In the genomic region with DNA sequence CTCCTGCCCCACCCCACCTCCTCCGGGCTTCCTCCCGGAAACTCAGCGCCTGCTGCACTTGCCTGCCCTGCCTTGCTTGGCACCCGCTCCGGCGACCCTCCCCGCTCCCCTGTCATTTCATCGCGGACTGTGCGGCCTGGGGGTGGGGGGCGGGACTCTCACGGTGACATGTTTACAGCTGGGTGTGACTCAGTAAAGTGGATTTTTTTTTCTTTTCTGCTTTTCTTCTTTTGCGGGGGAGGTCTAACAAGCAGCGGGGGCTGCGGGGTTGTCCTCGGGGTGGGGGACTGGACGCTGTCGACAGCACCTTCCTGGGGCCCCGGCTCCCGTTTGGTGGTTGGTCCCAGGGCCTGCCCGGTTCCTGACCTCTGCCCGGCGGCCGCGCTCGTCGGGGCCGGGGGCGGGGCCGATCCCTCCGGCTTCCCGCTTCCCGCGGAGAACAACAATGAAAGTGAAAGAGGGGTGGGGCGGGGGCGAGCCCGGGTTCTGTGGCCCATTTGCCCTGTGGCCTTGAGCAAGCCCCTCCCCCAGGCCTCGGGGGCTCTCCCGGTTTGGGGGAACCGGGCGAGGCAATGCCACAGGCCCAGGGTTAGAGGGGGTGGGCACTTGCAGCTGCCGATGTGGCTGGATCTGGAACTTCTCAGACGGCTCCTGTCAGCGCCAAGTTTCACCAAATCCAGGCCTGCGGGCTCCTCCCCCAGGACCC, we compare ENCODE assay signal across 8 cellular contexts. TPM values are rescaled to one million over a fixed set of nuclear protein-coding genes. Genes with fewer than 3 reads are reported as not detected.
DNase-seq lines count a peak whose midpoint lies in the region; ATAC-seq and TF ChIP-seq lines count a peak whose summit lies in the region.

No MANE protein-coding gene starts in this region.

- peak overlapping the region; percentile 91 for H3K4me3 Mint-ChIP-seq in neural crest cell

- peaks cover 2% of the 10 kb centered on the region for H3K36me3 Mint-ChIP-seq in neural crest cell (ENCODE audit: low read depth)

- no peaks in the 10 kb centered on the region for H3K9me3 Mint-ChIP-seq in neural crest cell

- 0 to 1% methylated on average over 26 to 34 of the region's 45 CpGs for WGBS in tibial nerve, 2 donors

- peak overlapping the region; percentile 69 for H3K4me2 ChIP-seq in fibroblast of lung (ENCODE audit: extremely low read depth, insufficient read depth, low read length)

- peaks cover 8% of the 10 kb centered on the region for H3K36me3 ChIP-seq in fibroblast of lung (ENCODE audit: control insufficient read depth, insufficient read depth, low read length)
- H3K36me3 ChIP-seq in tibial nerve, result peaks cover 0 to 33% (median 9%) of the 10 kb centered on the region in 3 donors

- H3K4me3 ChIP-seq in fibroblast of lung (replicated peaks in 1 of 4; ENCODE audit: control extremely low read depth in 1 of 4, insufficient read depth in 1 of 4, low read depth in 3 of 4, low read length in 4 of 4) (peak overlapping the region; percentile 40 to 58 (median 50)), tibial nerve (peak overlapping the region; percentile 57 to 79 (median 68))

- H3K27me3 ChIP-seq in fibroblast of lung (ENCODE audit: control insufficient read depth, insufficient read depth, low read length), result no peaks in the 10 kb centered on the region
- H3K27me3 ChIP-seq in tibial nerve, result peaks cover 0 to 6% of the 10 kb centered on the region in 2 donors

- H3K27ac Mint-ChIP-seq in neural crest cell (ENCODE audit: unreplicated experiment), result peak overlapping the region; percentile 96

- ATAC-seq in HG02623 (IDR thresholded peaks at IDR 0.05; ENCODE audit: unreplicated experiment), result no peak

- H4K20me1 ChIP-seq in fibroblast of lung (ENCODE audit: control insufficient read depth, extremely low read depth, insufficient read depth, low read length), result no peaks in the 10 kb centered on the region

- H3K27me3 Mint-ChIP-seq in neural crest cell (ENCODE audit: low read depth), result peaks cover 11% of the 10 kb centered on the region

- no peaks in the 10 kb centered on the region for H3K9me3 ChIP-seq in fibroblast of lung (ENCODE audit: control insufficient read depth, insufficient read depth, low read depth, low read length)
- no peaks in the 10 kb centered on the region for H3K9me3 ChIP-seq in tibial nerve

- peak overlapping the region; percentile 29 for H2AFZ ChIP-seq in fibroblast of lung (ENCODE audit: low read length)

- TF ChIP-seq CTCF in fibroblast of lung (conservative IDR thresholded peaks at IDR 0.05 in 1 of 2, IDR thresholded peaks at IDR 0.05 in 1 of 2; ENCODE audit: low read depth in 1 of 2, low read length in 2 of 2) (no peak), neural crest cell (conservative IDR thresholded peaks at IDR 0.05) (no peak), tibial nerve (IDR thresholded peaks at IDR 0.05) (no peak)

- peaks cover 24% of the 10 kb centered on the region for H3K4me1 Mint-ChIP-seq in neural crest cell

- TF ChIP-seq POLR2A in tibial nerve (IDR thresholded peaks at IDR 0.05), result no peak

- peaks cover 10% of the 10 kb centered on the region for H3K4me1 ChIP-seq in fibroblast of lung (ENCODE audit: control insufficient read depth, extremely low read depth, insufficient read depth, low read length)
- peaks cover 0 to 35% (median 16%) of the 10 kb centered on the region in 4 donors for H3K4me1 ChIP-seq in tibial nerve

- DNase-seq in DMS 273 (lab: John Stamatoyannopoulos, UW; ENCODE audit: unreplicated experiment) (peak; percentile 46), DMS 273 treated with DMSO at 0.1 percent for 48 hours (lab: John Stamatoyannopoulos, UW) (no peak), NCI-H345 (lab: John Stamatoyannopoulos, UW) (peak; percentile 65), fibroblast of lung (ENCODE audit: low read depth in 2 of 2) (peak; percentile 26 to 51), neural crest cell (ENCODE audit: low read depth, low spot score) (peak; percentile 70), tibial nerve (ENCODE audit: low spot score in 2 of 2) (peak; percentile 37 to 43)
- peak; percentile 53 for DNase-seq in activated T-cell treated with anti-CD3 and anti-CD28 coated beads, Interleukin-2, amount 50 U/mL, for 1 hour

- TF ChIP-seq EP300 in tibial nerve (IDR thresholded peaks at IDR 0.05), result peak in 1 of 2 donors; percentile 28

- no peaks in the 10 kb centered on the region for H3K79me2 ChIP-seq in fibroblast of lung (ENCODE audit: control insufficient read depth, insufficient read depth, low read length)

- peak overlapping the region; percentile 57 for H3K9ac ChIP-seq in fibroblast of lung (ENCODE audit: insufficient read depth, low read length)

- H3K27ac ChIP-seq in fibroblast of lung (ENCODE audit: insufficient read depth, low read length) (peak overlapping the region; percentile 62), tibial nerve (peak overlapping the region; percentile 70 to 97 (median 90))

RNA-seq across cellular contexts. Expression of gene MDK, which starts 1.0 kb away (rescaled TPM):
- total RNA-seq in fibroblast of lung, result 44.6 and 93.2 TPM in 2 replicates
- 131 and 169 TPM in 2 replicates for polyA plus RNA-seq in fibroblast of lung
- polyA plus RNA-seq in fibroblast of lung (2012), result 157 and 188 TPM in 2 replicates
- polyA minus RNA-seq in fibroblast of lung (ENCODE audit: low replicate concordance), result 45.2 and 79.7 TPM in 2 replicates
- 781 and 821 TPM in 2 replicates for total RNA-seq in neural crest cell
- 100 to 1,000 TPM in 1 of 4 donors, 10 to 100 TPM in 3; 48.1 to 107 (median 57.3) TPM for total RNA-seq in tibial nerve

RNA-seq across cellular contexts. Expression of gene CHRM4, which starts 11.1 kb away (rescaled TPM):
- total RNA-seq in fibroblast of lung, result under 0.01 TPM in 1 of 2 replicates, not detected in the other
- polyA plus RNA-seq in fibroblast of lung, result 0.03 and 0.05 TPM in 2 replicates
- 0.14 TPM in 1 of 2 replicates, not detected in the other for polyA plus RNA-seq in fibroblast of lung (2012)
- 0.82 TPM in 1 of 2 replicates, not detected in the other for polyA minus RNA-seq in fibroblast of lung (ENCODE audit: low replicate concordance)
- total RNA-seq in neural crest cell, result 0.37 and 0.39 TPM in 2 replicates
- 1 to 10 TPM in 1 of 4 donors, not detected in 3; 1.2 TPM for total RNA-seq in tibial nerve

RNA-seq across cellular contexts. Expression of gene DGKZ, which starts 33.2 kb away (rescaled TPM):
- total RNA-seq in fibroblast of lung, result 24.9 and 35.5 TPM in 2 replicates
- 16.4 and 26.1 TPM in 2 replicates for polyA plus RNA-seq in fibroblast of lung
- 34.5 and 44.0 TPM in 2 replicates for polyA plus RNA-seq in fibroblast of lung (2012)
- polyA minus RNA-seq in fibroblast of lung (ENCODE audit: low replicate concordance), result 71.9 and 76.7 TPM in 2 replicates
- 54.4 and 60.1 TPM in 2 replicates for total RNA-seq in neural crest cell
- 100 to 1,000 TPM in 1 of 4 donors, 10 to 100 TPM in 3; 41.2 to 105 (median 49.6) TPM for total RNA-seq in tibial nerve
